Comparison of ENCODE assay signal across 21 cellular contexts in genomic region chr12:2544213-2544612, GRCh38.
"Had no signal": no experiment of that assay in that cellular context is flagged by ENCODE, and none has a peak within 500 bp of the region (broad histone marks: within the 10 kb centered on the region; RNA-seq: fewer than 3 reads in every experiment).

No MANE protein-coding gene starts in this region.

- H3K36me3 Mint-ChIP-seq: activated naive CD4-positive, alpha-beta T cell treated with anti-CD3 and anti-CD28 coated beads, Interleukin-2, amount 50 U/mL, for 72 hours had no signal

- H3K9me3 Mint-ChIP-seq: activated naive CD4-positive, alpha-beta T cell treated with anti-CD3 and anti-CD28 coated beads, Interleukin-2, amount 50 U/mL, for 72 hours; dendritic cell treated with granulocyte-macrophage colony-stimulating factor and Interleukin-4, amounts not matched to agents 40 ng/mL and 50 ng/mL, for 4 days; type B pancreatic cell had no signal

- H3K27ac Mint-ChIP-seq: activated naive CD4-positive, alpha-beta T cell treated with anti-CD3 and anti-CD28 coated beads, Interleukin-2, amount 50 U/mL, for 72 hours; dendritic cell treated with granulocyte-macrophage colony-stimulating factor and Interleukin-4, amounts not matched to agents 40 ng/mL and 50 ng/mL, for 4 days; type B pancreatic cell had no signal

- H3K4me3 ChIP-seq: cardiac muscle cell, esophagus muscularis mucosa, gastroesophageal sphincter, heart left ventricle, left ventricle myocardium inferior, prostate gland, right atrium auricular region, SK-N-MC, testis had no signal

- ATAC-seq: gastroesophageal sphincter, heart left ventricle had no signal

- DNase-seq: activated CD4-positive, alpha-beta T cell treated with anti-CD3 and anti-CD28 coated beads, Interleukin-2, amount 50 U/mL, for 4 hours; activated CD4-positive, CD25-positive, alpha-beta regulatory T cell; activated CD8-positive, alpha-beta memory T cell treated with anti-CD3 and anti-CD28 coated beads, Interleukin-2, amount 50 U/mL, for 4 hours; activated effector memory CD4-positive, alpha-beta T cell treated with anti-CD3 and anti-CD28 coated beads, Interleukin-2, amount 50 U/mL, for 16 hours; amygdala; effector CD8-positive, alpha-beta T cell; heart left ventricle; kidney glomerular epithelial cell; left ventricle myocardium inferior; SHP77; T1000; testis had no signal

- H3K27ac ChIP-seq: cardiac muscle cell, esophagus muscularis mucosa, gastroesophageal sphincter, heart left ventricle, left ventricle myocardium inferior, prostate gland, right atrium auricular region, SK-N-MC, testis had no signal

- H3K4me1 ChIP-seq: gastroesophageal sphincter, prostate gland, testis had no signal

- H3K9me3 ChIP-seq: esophagus muscularis mucosa, gastroesophageal sphincter, heart left ventricle, left ventricle myocardium inferior, prostate gland, right atrium auricular region, testis had no signal

- H3K27me3 ChIP-seq: cardiac muscle cell, esophagus muscularis mucosa, gastroesophageal sphincter, heart left ventricle, right atrium auricular region, testis had no signal

- H3K4me3 Mint-ChIP-seq: dendritic cell treated with granulocyte-macrophage colony-stimulating factor and Interleukin-4, amounts not matched to agents 40 ng/mL and 50 ng/mL, for 4 days; type B pancreatic cell had no signal

- H3K36me3 ChIP-seq: cardiac muscle cell, prostate gland had no signal
